In the genomic region with DNA sequence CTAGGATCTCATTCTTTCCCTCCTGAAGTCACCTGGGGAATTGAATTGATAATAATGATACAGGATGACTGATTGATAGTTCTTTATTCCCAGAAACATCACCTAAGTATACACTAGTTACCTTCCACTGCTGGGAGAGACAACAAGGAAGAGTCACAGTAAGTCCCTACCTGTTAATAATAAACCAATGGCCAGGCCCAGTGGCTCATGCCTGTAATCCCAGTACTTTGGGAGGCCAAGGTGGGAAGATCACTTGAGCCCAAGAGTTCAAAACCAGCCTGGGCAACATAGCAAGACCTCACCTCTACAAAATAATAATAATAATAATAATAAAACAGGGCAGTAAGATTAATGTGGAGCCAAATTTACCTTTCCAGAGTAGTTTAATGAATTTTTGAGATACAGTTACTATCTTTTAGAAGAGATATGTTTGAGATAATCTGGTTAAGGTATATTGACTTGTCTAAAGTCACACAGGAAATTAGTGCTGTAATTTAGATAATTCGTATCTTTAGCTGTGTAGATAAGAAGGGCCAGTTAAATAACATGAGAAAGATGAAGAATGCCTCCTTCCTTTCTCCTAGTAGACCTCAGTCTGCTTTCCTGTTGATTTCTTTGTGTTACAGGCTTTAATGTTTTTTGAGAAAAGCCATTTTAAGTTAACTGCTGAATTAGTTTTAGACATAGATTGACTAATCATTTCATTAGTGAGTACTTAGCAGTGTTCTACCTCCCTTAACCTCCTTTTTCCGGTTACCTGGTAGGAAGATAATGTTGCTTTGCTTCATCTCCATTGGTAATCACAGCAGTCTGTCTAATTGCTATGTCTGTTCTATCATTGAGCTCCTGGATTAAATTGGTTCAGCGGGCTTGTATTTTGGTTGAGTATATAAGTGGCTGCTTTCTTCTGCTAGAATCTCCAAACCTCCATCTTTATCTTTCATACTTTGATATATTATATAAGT, we compare ENCODE assay signal across 14 cellular contexts. TPM values are rescaled to one million over a fixed set of nuclear protein-coding genes. Genes with fewer than 3 reads are reported as not detected.
DNase-seq lines count a peak whose midpoint lies in the region; ATAC-seq and TF ChIP-seq lines count a peak whose summit lies in the region.
"Had no signal": no experiment of that assay in that cellular context is flagged by ENCODE, and none has a peak within 500 bp of the region (broad histone marks: within the 10 kb centered on the region; RNA-seq: fewer than 3 reads in every experiment).

No MANE protein-coding gene starts in this region.

- H2AFZ ChIP-seq in parathyroid adenoma, result no peak overlapping the region

- H3K4me3 ChIP-seq in CD4-positive, CD25-positive, alpha-beta regulatory T cell (ENCODE audit: low read depth, low read length), result peak overlapping the region; percentile 84
- H3K4me3 ChIP-seq in parathyroid adenoma (ENCODE audit: low read depth, low read length), result no peak overlapping the region

- H3K27me3 Mint-ChIP-seq in CD4-positive, CD25-positive, alpha-beta regulatory T cell, result no peaks in the 10 kb centered on the region
- H3K27me3 Mint-ChIP-seq in T-cell, result no peaks in the 10 kb centered on the region
- no peaks in the 10 kb centered on the region for H3K27me3 Mint-ChIP-seq in effector memory CD8-positive, alpha-beta T cell

- no peaks in the 10 kb centered on the region for H3K79me2 ChIP-seq in parathyroid adenoma

- TF ChIP-seq CTCF in parathyroid adenoma (IDR thresholded peaks at IDR 0.05), result no peak

- peak in 1 of 3 donors; percentile 58 for DNase-seq in CD4-positive, CD25-positive, alpha-beta regulatory T cell
- no peak for DNase-seq in T-cell
- DNase-seq in effector memory CD8-positive, alpha-beta T cell, result no peak
- no peak for DNase-seq in mesenteric fat pad (ENCODE audit: low spot score)
- DNase-seq: activated gamma-delta T cell treated with Interleukin-2 at 50 U/mL for 16 hours; hypothalamus; stimulated activated naive CD4-positive, alpha-beta T cell treated with Interleukin-2 at 50 U/mL for 16 hours had no signal

- H3K9me3 Mint-ChIP-seq in CD4-positive, CD25-positive, alpha-beta regulatory T cell, result peaks cover 0 to 3% (median 0%) of the 10 kb centered on the region in 7 donors
- no peaks in the 10 kb centered on the region for H3K9me3 Mint-ChIP-seq in T-cell
- H3K9me3 Mint-ChIP-seq in effector memory CD8-positive, alpha-beta T cell, result no peaks in the 10 kb centered on the region

- peaks cover 40 to 95% (median 88%) of the 10 kb centered on the region in 4 donors for H3K4me1 Mint-ChIP-seq in CD4-positive, CD25-positive, alpha-beta regulatory T cell
- peaks cover 93 to 96% (median 94%) of the 10 kb centered on the region in 3 donors for H3K4me1 Mint-ChIP-seq in T-cell
- peaks cover 51 to 83% of the 10 kb centered on the region in 2 donors for H3K4me1 Mint-ChIP-seq in effector memory CD8-positive, alpha-beta T cell (ENCODE audit: low read depth in 2 of 2)

- peaks cover 100% of the 10 kb centered on the region for H3K4me1 ChIP-seq in CD4-positive, CD25-positive, alpha-beta regulatory T cell (ENCODE audit: control insufficient read depth, insufficient read depth, low read length, poor library complexity, severe bottlenecking)
- H3K4me1 ChIP-seq in parathyroid adenoma, result no peaks in the 10 kb centered on the region

- H3K36me3 ChIP-seq in CD4-positive, CD25-positive, alpha-beta regulatory T cell (ENCODE audit: control insufficient read depth, insufficient read depth, low read length), result peaks cover 8% of the 10 kb centered on the region
- H3K36me3 ChIP-seq in parathyroid adenoma (ENCODE audit: control insufficient read depth, insufficient read depth, low read length), result no peaks in the 10 kb centered on the region

- peak overlapping the region; percentile 77 to 94 (median 86) for H3K4me3 Mint-ChIP-seq in CD4-positive, CD25-positive, alpha-beta regulatory T cell
- H3K4me3 Mint-ChIP-seq in T-cell, result peak overlapping the region; percentile 14 to 93 (median 36)
- H3K4me3 Mint-ChIP-seq in effector memory CD8-positive, alpha-beta T cell, result peak overlapping the region; percentile 70 to 71

- no peak overlapping the region for H3K4me2 ChIP-seq in parathyroid adenoma (ENCODE audit: low read length)

- H3K27ac ChIP-seq in CD4-positive, CD25-positive, alpha-beta regulatory T cell (ENCODE audit: insufficient read depth, low read length, poor library complexity, severe bottlenecking), result peak overlapping the region; percentile 99
- H3K27ac ChIP-seq in parathyroid adenoma, result peak overlapping the region; percentile 2
- H3K27ac ChIP-seq: C4-2B had no signal

- POLR2A ChIA-PET in T-cell (lab: Charles Lee), result interaction anchor here (0.6 to 4.2 kb wide), 9 partner anchors 9 to 32 kb away, joined by 3 to 50 read pairs (median 3); a partner anchor contains a TSS

- ATAC-seq in CD4-positive, CD25-positive, alpha-beta regulatory T cell (ENCODE audit: low read depth in 2 of 2), result peak in 1 of 2 donors; percentile 6
- ATAC-seq in T-cell (replicated peaks in 1 of 4), result no peak
- no peak for ATAC-seq in effector memory CD8-positive, alpha-beta T cell (replicated peaks)
- ATAC-seq in GM21447 (IDR thresholded peaks at IDR 0.05; ENCODE audit: unreplicated experiment), result no peak
- no peak for ATAC-seq in GM18873 (IDR thresholded peaks at IDR 0.05; ENCODE audit: low FRiP score, unreplicated experiment)
- ATAC-seq in GM18867 (IDR thresholded peaks at IDR 0.05; ENCODE audit: unreplicated experiment), result no peak
- ATAC-seq: HCT116, Panc1 had no signal

- no peak overlapping the region for H3K9ac ChIP-seq in parathyroid adenoma

- peak overlapping the region; percentile 98 to 100 (median 99) for H3K27ac Mint-ChIP-seq in CD4-positive, CD25-positive, alpha-beta regulatory T cell
- peak overlapping the region; percentile 94 to 99 for H3K27ac Mint-ChIP-seq in T-cell
- H3K27ac Mint-ChIP-seq in effector memory CD8-positive, alpha-beta T cell, result peak overlapping the region; percentile 95 to 97

- no peaks in the 10 kb centered on the region for H3K27me3 ChIP-seq in CD4-positive, CD25-positive, alpha-beta regulatory T cell (ENCODE audit: control insufficient read depth, insufficient read depth, low read length)
- no peaks in the 10 kb centered on the region for H3K27me3 ChIP-seq in parathyroid adenoma (ENCODE audit: control insufficient read depth, insufficient read depth, low read length)

- no peaks in the 10 kb centered on the region for H3K9me3 ChIP-seq in CD4-positive, CD25-positive, alpha-beta regulatory T cell (ENCODE audit: control insufficient read depth in 2 of 2, low read length in 2 of 2)
- no peaks in the 10 kb centered on the region for H3K9me3 ChIP-seq in parathyroid adenoma (ENCODE audit: control insufficient read depth, low read length)

- H3K36me3 Mint-ChIP-seq in CD4-positive, CD25-positive, alpha-beta regulatory T cell, result peaks cover 16% of the 10 kb centered on the region
- peaks cover 9% of the 10 kb centered on the region for H3K36me3 Mint-ChIP-seq in T-cell
- H3K36me3 Mint-ChIP-seq in effector memory CD8-positive, alpha-beta T cell (ENCODE audit: insufficient read depth), result peaks cover 17% of the 10 kb centered on the region

- CTCF ChIA-PET in T-cell (lab: Charles Lee), result interaction anchor here in 1 of 2 donors (0.6 to 3.7 kb wide), 4 partner anchors 9 to 170 kb away, joined by 3 to 13 read pairs (median 3); no protein-coding TSS in a partner anchor

RNA-seq across cellular contexts. Expression of a gene that starts 22.0 kb away (rescaled TPM):
- total RNA-seq in CD4-positive, CD25-positive, alpha-beta regulatory T cell, result 341 TPM
- 100 to 1,000 TPM; 297 to 472 (median 407) TPM for polyA plus RNA-seq in CD4-positive, CD25-positive, alpha-beta regulatory T cell
- total RNA-seq in T-cell (100 to 1,000 TPM; 120 to 254 (median 123) TPM), mesenteric fat pad (69.7 TPM)

RNA-seq across cellular contexts. Expression of a gene that starts 54.8 kb away (rescaled TPM):
- total RNA-seq in CD4-positive, CD25-positive, alpha-beta regulatory T cell, result 2.1 TPM
- polyA plus RNA-seq in CD4-positive, CD25-positive, alpha-beta regulatory T cell, result 1 to 10 TPM; 1.3 to 2.6 (median 1.8) TPM
- 10 to 100 TPM in 2 of 5 donors, 1 to 10 TPM in 3; 3.1 to 12.5 (median 7.5) TPM for total RNA-seq in T-cell
- 1.3 TPM for total RNA-seq in mesenteric fat pad
